1 cellular context compared by ENCODE assay signal in genomic region chr12:107580750-107581529, GRCh38.
TF ChIP-seq lines count a peak whose summit lies in the region.

No MANE protein-coding gene starts in this region.

TF ChIP-seq in GM23338, 12 proteins besides CTCF, POLR2A, EP300 and RAD21 (continued from another document):
- TF ChIP-seq REST (IDR thresholded peaks at IDR 0.05; ENCODE audit: unreplicated experiment), result no peak
- TF ChIP-seq ZNF114 (CRISPR knock-in tag; IDR thresholded peaks at IDR 0.05), result no peak
- TF ChIP-seq EZH2phosphoT487 (IDR thresholded peaks at IDR 0.05; ENCODE audit: unreplicated experiment), result no peak
- TF ChIP-seq ZNF331 (CRISPR knock-in tag; IDR thresholded peaks at IDR 0.05; ENCODE audit: low read depth), result no peak
